In genomic region chr4:121139533-121140222, GRCh38 we compare ENCODE assay signal across 10 cellular contexts. TPM values are rescaled to one million over a fixed set of nuclear protein-coding genes. Genes with fewer than 3 reads are reported as not detected.
DNase-seq lines count a peak whose midpoint lies in the region; ATAC-seq lines count a peak whose summit lies in the region.
"Had no signal": no experiment of that assay in that cellular context is flagged by ENCODE, and none has a peak within 500 bp of the region (broad histone marks: within the 10 kb centered on the region; RNA-seq: fewer than 3 reads in every experiment).

No MANE protein-coding gene starts in this region.

- peak overlapping the region; percentile 26 for H3K4me2 ChIP-seq in skeletal muscle satellite cell (ENCODE audit: low read length)

- no peaks in the 10 kb centered on the region for H3K27me3 ChIP-seq in skeletal muscle satellite cell (ENCODE audit: control insufficient read depth, insufficient read depth, low read length)

- POLR2A ChIA-PET in activated CD4-positive, alpha-beta T cell treated with anti-CD3 and anti-CD28 coated beads, Interleukin-2, amount 10 ng/mL, durations not matched to agents 7 days and 5 days (lab: Charles Lee): no interaction called here

- H3K4me1 Mint-ChIP-seq in activated CD4-positive, alpha-beta T cell treated with anti-CD3 and anti-CD28 coated beads, Interleukin-2, amount 10 ng/mL, durations not matched to agents 7 days and 5 days: peaks cover 39% of the 10 kb centered on the region
- H3K4me1 Mint-ChIP-seq in T-helper 1 cell treated with Interleukin-12 subunit alpha and Interleukin-12 subunit beta and Interleukin-4 antibody, amounts not matched to agents 30 μg/mL and 1 μg/mL, for 36 hours (ENCODE audit: low read depth): peaks cover 35% of the 10 kb centered on the region
- H3K4me1 Mint-ChIP-seq: B cell had no signal

- H3K9me3 Mint-ChIP-seq in activated CD4-positive, alpha-beta T cell treated with anti-CD3 and anti-CD28 coated beads, Interleukin-2, amount 10 ng/mL, durations not matched to agents 7 days and 5 days: no peaks in the 10 kb centered on the region
- no peaks in the 10 kb centered on the region for H3K9me3 Mint-ChIP-seq in T-helper 1 cell treated with Interleukin-12 subunit alpha and Interleukin-12 subunit beta and Interleukin-4 antibody, amounts not matched to agents 30 μg/mL and 1 μg/mL, for 36 hours

- CTCF ChIA-PET in activated CD4-positive, alpha-beta T cell treated with anti-CD3 and anti-CD28 coated beads, Interleukin-2, amount 10 ng/mL, durations not matched to agents 7 days and 5 days (lab: Charles Lee): no interaction called here

- H3K9me3 ChIP-seq in skeletal muscle satellite cell (replicated peaks; ENCODE audit: low read length): no peaks in the 10 kb centered on the region

- ATAC-seq in HG02623 (IDR thresholded peaks at IDR 0.05; ENCODE audit: unreplicated experiment): peak; percentile 44

- H3K4me3 Mint-ChIP-seq in activated CD4-positive, alpha-beta T cell treated with anti-CD3 and anti-CD28 coated beads, Interleukin-2, amount 10 ng/mL, durations not matched to agents 7 days and 5 days: no peak overlapping the region
- peak overlapping the region; percentile 0 for H3K4me3 Mint-ChIP-seq in T-helper 1 cell treated with Interleukin-12 subunit alpha and Interleukin-12 subunit beta and Interleukin-4 antibody, amounts not matched to agents 30 μg/mL and 1 μg/mL, for 36 hours
- H3K4me3 Mint-ChIP-seq: B cell had no signal

- no peaks in the 10 kb centered on the region for H3K36me3 ChIP-seq in skeletal muscle satellite cell (ENCODE audit: insufficient read depth, low read length)

- peak overlapping the region; percentile 14 for H3K9ac ChIP-seq in skeletal muscle satellite cell (ENCODE audit: low read depth, low read length)

- no peak overlapping the region for H3K4me3 ChIP-seq in skeletal muscle satellite cell (ENCODE audit: low read length)

- no peaks in the 10 kb centered on the region for H3K27me3 Mint-ChIP-seq in activated CD4-positive, alpha-beta T cell treated with anti-CD3 and anti-CD28 coated beads, Interleukin-2, amount 10 ng/mL, durations not matched to agents 7 days and 5 days
- no peaks in the 10 kb centered on the region for H3K27me3 Mint-ChIP-seq in T-helper 1 cell treated with Interleukin-12 subunit alpha and Interleukin-12 subunit beta and Interleukin-4 antibody, amounts not matched to agents 30 μg/mL and 1 μg/mL, for 36 hours (ENCODE audit: low read depth)
- H3K27me3 Mint-ChIP-seq: B cell had no signal

- H3K27ac Mint-ChIP-seq in activated CD4-positive, alpha-beta T cell treated with anti-CD3 and anti-CD28 coated beads, Interleukin-2, amount 10 ng/mL, durations not matched to agents 7 days and 5 days: peak overlapping the region; percentile 46
- H3K27ac Mint-ChIP-seq in T-helper 1 cell treated with Interleukin-12 subunit alpha and Interleukin-12 subunit beta and Interleukin-4 antibody, amounts not matched to agents 30 μg/mL and 1 μg/mL, for 36 hours: peak overlapping the region; percentile 12
- H3K27ac Mint-ChIP-seq: B cell had no signal

- H3K4me1 ChIP-seq in skeletal muscle satellite cell (ENCODE audit: control insufficient read depth, insufficient read depth, low read length): peaks cover 21% of the 10 kb centered on the region

- H3K36me3 Mint-ChIP-seq in activated CD4-positive, alpha-beta T cell treated with anti-CD3 and anti-CD28 coated beads, Interleukin-2, amount 10 ng/mL, durations not matched to agents 7 days and 5 days (ENCODE audit: low read depth): peaks cover 9% of the 10 kb centered on the region
- H3K36me3 Mint-ChIP-seq in T-helper 1 cell treated with Interleukin-12 subunit alpha and Interleukin-12 subunit beta and Interleukin-4 antibody, amounts not matched to agents 30 μg/mL and 1 μg/mL, for 36 hours (ENCODE audit: low read depth): peaks cover 18% of the 10 kb centered on the region

- DNase-seq in activated CD4-positive, alpha-beta T cell treated with anti-CD3 and anti-CD28 coated beads, Interleukin-2, amount 10 ng/mL, durations not matched to agents 7 days and 5 days: no peak
- no peak for DNase-seq in activated CD4-positive, alpha-beta T cell treated with anti-CD3 and anti-CD28 coated beads, Interleukin-2, amount 50 U/mL, for 4 hours
- DNase-seq in COR-L47 (lab: John Stamatoyannopoulos, UW): no peak
- DNase-seq in RKO (ENCODE audit: low spot score): no peak
- no peak for DNase-seq in NCI-H345 treated with DMSO at 0.1 percent for 48 hours (lab: John Stamatoyannopoulos, UW; ENCODE audit: unreplicated experiment)
- DNase-seq: Karpas-422 had no signal

RNA-seq across cellular contexts. Expression of gene TNIP3, which starts 24.4 kb away (rescaled TPM):
- under 1 TPM; 0.74 to 0.75 TPM for total RNA-seq in activated CD4-positive, alpha-beta T cell treated with anti-CD3 and anti-CD28 coated beads, Interleukin-2, amount 10 ng/mL, durations not matched to agents 7 days and 5 days
- total RNA-seq in skeletal muscle satellite cell (2012; rRNA removed): 0.44 and 0.76 TPM in 2 replicates
- total RNA-seq: B cell had no signal
